23 cellular contexts compared by ENCODE assay signal in the genomic region with DNA sequence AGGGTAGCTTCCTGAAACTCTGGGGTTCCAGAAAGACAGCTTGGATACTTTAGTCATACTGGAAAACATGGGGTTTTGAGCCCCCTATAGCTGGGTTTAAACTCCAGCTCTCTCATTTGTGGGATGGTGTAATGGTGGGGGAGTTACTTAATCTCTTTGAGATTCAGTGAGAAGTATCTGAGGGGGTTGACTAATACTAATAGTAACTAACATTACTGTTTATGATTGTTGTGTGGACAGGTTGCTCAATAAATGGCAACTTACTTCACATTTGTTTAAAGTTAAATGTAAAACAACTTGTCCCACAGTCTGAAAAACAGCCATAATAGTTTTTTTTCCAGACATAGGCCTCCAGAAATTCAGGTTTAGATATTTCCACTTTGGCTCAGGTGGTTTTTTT.
"Had no signal": no experiment of that assay in that cellular context is flagged by ENCODE, and none has a peak within 500 bp of the region (broad histone marks: within the 10 kb centered on the region; RNA-seq: fewer than 3 reads in every experiment).

No MANE protein-coding gene starts in this region.

- H3K4me1 Mint-ChIP-seq: central memory CD8-positive, alpha-beta T cell; stimulated activated memory B cell treated with anti-CD40 and anti-IgM and Interleukin-4, amounts not matched to agents 10 μg/mL and 1 μg/mL and 100 μg/mL, for 72 hours had no signal

- H3K4me1 ChIP-seq: colonic mucosa, testis had no signal

- H3K27me3 Mint-ChIP-seq: activated CD4-positive, alpha-beta T cell treated with anti-CD3 and anti-CD28 coated beads, Interleukin-2, amount 10 ng/mL, durations not matched to agents 7 days and 5 days; activated T-cell treated with anti-CD3 and anti-CD28 coated beads, Interleukin-2, amount 50 U/mL, for 24 hours; central memory CD8-positive, alpha-beta T cell; naive B cell; stimulated activated memory B cell treated with anti-CD40 and anti-IgM and Interleukin-4, amounts not matched to agents 10 μg/mL and 1 μg/mL and 100 μg/mL, for 72 hours; type B pancreatic cell had no signal

- H3K27me3 ChIP-seq: brain microvascular endothelial cell, colonic mucosa, gastroesophageal sphincter, heart left ventricle, left lung, neutrophil, sigmoid colon, testis had no signal

- H3K9me3 ChIP-seq: colonic mucosa, gastroesophageal sphincter, heart left ventricle, left lung, neutrophil, sigmoid colon, testis had no signal

- H3K36me3 Mint-ChIP-seq: naive B cell; stimulated activated memory B cell treated with anti-CD40 and anti-IgM and Interleukin-4, amounts not matched to agents 10 μg/mL and 1 μg/mL and 100 μg/mL, for 72 hours; type B pancreatic cell had no signal

- H3K4me3 Mint-ChIP-seq: activated CD4-positive, alpha-beta T cell treated with anti-CD3 and anti-CD28 coated beads, Interleukin-2, amount 10 ng/mL, durations not matched to agents 7 days and 5 days; activated CD8-positive, alpha-beta T cell treated with anti-CD3 and anti-CD28 coated beads, Interleukin-2, amount 10 ng/mL, durations not matched to agents 7 days and 5 days; activated naive CD4-positive, alpha-beta T cell treated with anti-CD3 and anti-CD28 coated beads for 36 hours; activated T-cell treated with anti-CD3 and anti-CD28 coated beads, Interleukin-2, amount 50 U/mL, for 24 hours; central memory CD8-positive, alpha-beta T cell; naive B cell; stimulated activated memory B cell treated with anti-CD40 and anti-IgM and Interleukin-4, amounts not matched to agents 10 μg/mL and 1 μg/mL and 100 μg/mL, for 72 hours; type B pancreatic cell had no signal

- DNase-seq: activated CD4-positive, alpha-beta T cell treated with anti-CD3 and anti-CD28 coated beads, Interleukin-2, amount 10 ng/mL, durations not matched to agents 7 days and 5 days; activated CD8-positive, alpha-beta T cell treated with anti-CD3 and anti-CD28 coated beads, Interleukin-2, amount 10 ng/mL, durations not matched to agents 7 days and 5 days; activated naive CD4-positive, alpha-beta T cell treated with anti-CD3 and anti-CD28 coated beads for 36 hours; activated T-cell treated with anti-CD3 and anti-CD28 coated beads, Interleukin-2, amount 50 U/mL, for 24 hours; aorta; brain microvascular endothelial cell; colonic mucosa; heart left ventricle; kidney; left lung; mammary epithelial cell; naive B cell; posterior cingulate gyrus; sigmoid colon; stimulated activated CD4-positive, alpha-beta T cell treated with anti-CD3 and anti-CD28 coated beads, Interleukin-4, amount 100 ng/mL, for 4 hours; T1000; testis had no signal

- H3K27ac ChIP-seq: brain microvascular endothelial cell, colonic mucosa, gastroesophageal sphincter, heart left ventricle, left lung, neutrophil, sigmoid colon, testis had no signal

- H3K4me3 ChIP-seq: colonic mucosa, gastroesophageal sphincter, heart left ventricle, left lung, sigmoid colon, testis had no signal

- ATAC-seq: activated CD4-positive, CD25-positive, alpha-beta regulatory T cell treated with anti-CD3 and anti-CD28 coated beads, Interleukin-2, amount 50 U/mL, for 24 hours; activated CD8-positive, alpha-beta T cell treated with anti-CD3 and anti-CD28 coated beads, Interleukin-2, amount 10 ng/mL, durations not matched to agents 7 days and 5 days; gastroesophageal sphincter; heart left ventricle; left lung; stimulated activated memory B cell treated with anti-CD40 and anti-IgM and Interleukin-4, amounts not matched to agents 10 μg/mL and 1 μg/mL and 100 μg/mL, for 72 hours had no signal

- H3K27ac Mint-ChIP-seq: activated CD4-positive, alpha-beta T cell treated with anti-CD3 and anti-CD28 coated beads, Interleukin-2, amount 10 ng/mL, durations not matched to agents 7 days and 5 days; activated CD8-positive, alpha-beta T cell treated with anti-CD3 and anti-CD28 coated beads, Interleukin-2, amount 10 ng/mL, durations not matched to agents 7 days and 5 days; activated naive CD4-positive, alpha-beta T cell treated with anti-CD3 and anti-CD28 coated beads for 36 hours; activated T-cell treated with anti-CD3 and anti-CD28 coated beads, Interleukin-2, amount 50 U/mL, for 24 hours; stimulated activated memory B cell treated with anti-CD40 and anti-IgM and Interleukin-4, amounts not matched to agents 10 μg/mL and 1 μg/mL and 100 μg/mL, for 72 hours; type B pancreatic cell had no signal

- H3K36me3 ChIP-seq: brain microvascular endothelial cell, colonic mucosa, gastroesophageal sphincter, heart left ventricle, left lung, neutrophil, sigmoid colon had no signal

- H3K9me3 Mint-ChIP-seq: activated CD4-positive, alpha-beta T cell treated with anti-CD3 and anti-CD28 coated beads, Interleukin-2, amount 10 ng/mL, durations not matched to agents 7 days and 5 days; activated naive CD4-positive, alpha-beta T cell treated with anti-CD3 and anti-CD28 coated beads for 36 hours; activated T-cell treated with anti-CD3 and anti-CD28 coated beads, Interleukin-2, amount 50 U/mL, for 24 hours; central memory CD8-positive, alpha-beta T cell; naive B cell; stimulated activated memory B cell treated with anti-CD40 and anti-IgM and Interleukin-4, amounts not matched to agents 10 μg/mL and 1 μg/mL and 100 μg/mL, for 72 hours; type B pancreatic cell had no signal
